ENCODE assay signal across 16 cellular contexts in the genomic region with DNA sequence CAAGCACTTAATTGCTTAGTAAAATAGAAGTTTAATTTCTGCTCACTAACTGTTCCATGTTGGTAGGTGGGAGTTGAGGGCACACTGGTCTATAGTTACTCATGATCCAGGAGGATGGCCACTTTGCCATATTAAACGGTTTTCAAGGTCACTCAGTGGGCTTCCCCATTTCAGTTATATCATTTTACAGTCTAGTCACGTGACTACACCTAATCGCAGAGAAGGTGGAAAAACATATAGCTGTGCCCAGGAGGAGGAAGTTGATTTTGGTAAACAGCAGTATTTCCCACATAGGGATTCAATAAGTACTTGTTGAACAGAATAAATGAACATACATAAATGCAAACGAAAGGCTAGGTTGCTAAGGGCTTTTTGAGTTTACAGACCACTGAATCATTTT.
DNase-seq lines count a peak whose midpoint lies in the region; ATAC-seq, FAIRE-seq and TF ChIP-seq lines count a peak whose summit lies in the region.
"Had no signal": no experiment of that assay in that cellular context is flagged by ENCODE, and none has a peak within 500 bp of the region (broad histone marks: within the 10 kb centered on the region; RNA-seq: fewer than 3 reads in every experiment).

No MANE protein-coding gene starts in this region.

- peaks cover 29% of the 10 kb centered on the region for H3K4me1 ChIP-seq in A549
- peaks cover 5% of the 10 kb centered on the region for H3K4me1 ChIP-seq in mesenchymal stem cell (ENCODE audit: control insufficient read depth, insufficient read depth, low read depth, low read length)

- no peak overlapping the region for H4K91ac ChIP-seq in mesenchymal stem cell (ENCODE audit: low read length)

- WGBS in A549 (ENCODE audit: missing lambda C conversion rate) = 26% methylated on average over 4 of the region's 4 CpGs
- 100% methylated on average over 4 of the region's 4 CpGs for WGBS in mesenchymal stem cell

- H3K36me3 ChIP-seq in mesenchymal stem cell (ENCODE audit: control insufficient read depth in 1 of 2, insufficient read depth in 2 of 2, low read depth in 1 of 2, low read length in 2 of 2) = no peaks in the 10 kb centered on the region
- H3K36me3 ChIP-seq: BLaER1 treated with 17β-estradiol and CSF1 and Interleukin-3, amounts not matched to agents 10 nM and 100 nM had no signal

- POLR2A ChIA-PET in A549 (lab: Yijun Ruan, JAX) = no interaction called here

- ATAC-seq in A549 (no peak), HG03378 (IDR thresholded peaks at IDR 0.05; ENCODE audit: unreplicated experiment) (no peak)
- ATAC-seq: CD8-positive, alpha-beta T cell had no signal

- no peak overlapping the region for H4K8ac ChIP-seq in mesenchymal stem cell (ENCODE audit: low read length)

- H3K9ac ChIP-seq in mesenchymal stem cell (ENCODE audit: low read length) = no peak overlapping the region
- H3K9ac ChIP-seq: BLaER1 treated with 17β-estradiol and CSF1 and Interleukin-3, amounts not matched to agents 10 nM and 100 nM had no signal

- H3K4me2 ChIP-seq in A549 = no peak overlapping the region
- no peak overlapping the region for H3K4me2 ChIP-seq in mesenchymal stem cell (ENCODE audit: low read length, poor library complexity, severe bottlenecking)

- CTCF ChIA-PET in A549 (lab: Yijun Ruan, JAX) = no interaction called here

- TF ChIP-seq POLR2A in A549 (IDR thresholded peaks at IDR 0.05; ENCODE audit: low read length) = no peak
- TF ChIP-seq POLR2A in NB4 (IDR thresholded peaks at IDR 0.05; ENCODE audit: extremely low read depth, insufficient read length) = no peak

- FAIRE-seq in A549 (lab: Jason Lieb, UNC) = no peak
- FAIRE-seq: GM19239, H1 had no signal

- H3K4ac ChIP-seq in mesenchymal stem cell (ENCODE audit: low read depth in 1 of 2, low read length in 2 of 2) = no peak overlapping the region

- no peak overlapping the region for H2BK15ac ChIP-seq in mesenchymal stem cell (ENCODE audit: low read depth, poor library complexity, severe bottlenecking)

- no peak for TF ChIP-seq RAD21 in A549 (conservative IDR thresholded peaks at IDR 0.05 in 1 of 2, IDR thresholded peaks at IDR 0.05 in 1 of 2)

- H2BK120ac ChIP-seq in mesenchymal stem cell (ENCODE audit: low read depth, low read length) = no peak overlapping the region

- H3K18ac ChIP-seq in mesenchymal stem cell (ENCODE audit: low read depth in 1 of 2, low read length in 2 of 2) = no peak overlapping the region

- no peaks in the 10 kb centered on the region for H3K79me1 ChIP-seq in mesenchymal stem cell (replicated peaks; ENCODE audit: low read length, poor library complexity, severe bottlenecking)

- no peak for TF ChIP-seq EP300 in A549 (IDR thresholded peaks at IDR 0.05)

- no peaks in the 10 kb centered on the region for H3K27me3 ChIP-seq in mesenchymal stem cell (ENCODE audit: control insufficient read depth in 1 of 2, insufficient read depth in 1 of 2, low read length in 2 of 2)
- H3K27me3 ChIP-seq: BLaER1 treated with 17β-estradiol and CSF1 and Interleukin-3, amounts not matched to agents 10 nM and 100 nM had no signal

- H3K27ac ChIP-seq in A549 (no peak overlapping the region), mesenchymal stem cell (ENCODE audit: low read length, poor library complexity, severe bottlenecking) (no peak overlapping the region)
- H3K27ac ChIP-seq: BLaER1 treated with 17β-estradiol and CSF1 and Interleukin-3, amounts not matched to agents 10 nM and 100 nM had no signal

- H2BK12ac ChIP-seq in mesenchymal stem cell (ENCODE audit: low read length in 2 of 2) = no peak overlapping the region

- peak overlapping the region; percentile 66 for H2AK5ac ChIP-seq in mesenchymal stem cell (ENCODE audit: low read length, severe bottlenecking)

- no peak overlapping the region for H3K14ac ChIP-seq in mesenchymal stem cell (ENCODE audit: low read length in 2 of 2)

- H3K23ac ChIP-seq in mesenchymal stem cell (ENCODE audit: low read length in 2 of 2) = no peak overlapping the region

- H3K4me3 ChIP-seq in A549 = no peak overlapping the region
- H3K4me3 ChIP-seq in NB4 (ENCODE audit: low read depth, low read length) = no peak overlapping the region
- H3K4me3 ChIP-seq in mesenchymal stem cell (ENCODE audit: insufficient read depth in 1 of 2, low read depth in 1 of 2, low read length in 2 of 2) = no peak overlapping the region
- H3K4me3 ChIP-seq: BLaER1 treated with 17β-estradiol and CSF1 and Interleukin-3, amounts not matched to agents 10 nM and 100 nM had no signal

- H2BK5ac ChIP-seq in mesenchymal stem cell (ENCODE audit: low read depth, low read length, poor library complexity, severe bottlenecking) = no peak overlapping the region

- TF ChIP-seq CTCF in A549 (IDR thresholded peaks at IDR 0.05) (no peak), NB4 (IDR thresholded peaks at IDR 0.05; ENCODE audit: low read depth, low read length) (no peak)

- no peak overlapping the region for H2AFZ ChIP-seq in mesenchymal stem cell (ENCODE audit: low read depth, low read length)

- no peaks in the 10 kb centered on the region for H3K9me3 ChIP-seq in A549
- H3K9me3 ChIP-seq in mesenchymal stem cell (ENCODE audit: control insufficient read depth, low read length) = no peaks in the 10 kb centered on the region
- H3K9me3 ChIP-seq: BLaER1 treated with 17β-estradiol and CSF1 and Interleukin-3, amounts not matched to agents 10 nM and 100 nM had no signal

- DNase-seq in DMS53 (lab: John Stamatoyannopoulos, UW) (peak; percentile 22), DMS53 treated with DMSO at 0.1 percent for 48 hours (lab: John Stamatoyannopoulos, UW; ENCODE audit: unreplicated experiment) (no peak), A549 (ENCODE audit: low read depth in 1 of 2, low spot score in 1 of 2) (no peak), NB4 (ENCODE audit: low read depth) (peak; percentile 3), mesenchymal stem cell (no peak), HK-2 (ENCODE audit: unreplicated experiment) (no peak)
- DNase-seq: 8988T; Calu3; CD8-positive, alpha-beta T cell; DMS79 treated with DMSO at 0.1 percent for 48 hours; GF-D8; H9 had no signal

TF ChIP-seq in A549, 52 proteins besides CTCF, POLR2A, EP300 and RAD21:
- TF ChIP-seq, protein P1, sequence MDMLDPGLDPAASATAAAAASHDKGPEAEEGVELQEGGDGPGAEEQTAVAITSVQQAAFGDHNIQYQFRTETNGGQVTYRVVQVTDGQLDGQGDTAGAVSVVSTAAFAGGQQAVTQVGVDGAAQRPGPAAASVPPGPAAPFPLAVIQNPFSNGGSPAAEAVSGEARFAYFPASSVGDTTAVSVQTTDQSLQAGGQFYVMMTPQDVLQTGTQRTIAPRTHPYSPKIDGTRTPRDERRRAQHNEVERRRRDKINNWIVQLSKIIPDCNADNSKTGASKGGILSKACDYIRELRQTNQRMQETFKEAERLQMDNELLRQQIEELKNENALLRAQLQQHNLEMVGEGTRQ (IDR thresholded peaks at IDR 0.05) = peak; percentile 20; the same call in 1 of the 2 replicates
- no peak for TF ChIP-seq MYC (IDR thresholded peaks at IDR 0.05; ENCODE audit: borderline replicate concordance, low read length)
TF ChIP-seq in A549: peak in this region for 1.

Comparison
In these comparisons a context has a peak if more than half of its experiments do, and no peak if none do; other contexts are left out.
1. DNase-seq: peak in DMS53 (single experiment) and NB4 (single experiment); none in DMS53 treated with DMSO at 0.1 percent for 48 hours (single experiment), A549 (0 of 2), mesenchymal stem cell (single experiment) and HK-2 (single experiment).